9 cellular contexts compared by ENCODE assay signal in genomic region chr5:77645158-77645994, GRCh38. TPM values are rescaled to one million over a fixed set of nuclear protein-coding genes. Genes with fewer than 3 reads are reported as not detected.
DNase-seq lines count a peak whose midpoint lies in the region; ATAC-seq and TF ChIP-seq lines count a peak whose summit lies in the region.
"Had no signal": no experiment of that assay in that cellular context is flagged by ENCODE, and none has a peak within 500 bp of the region (broad histone marks: within the 10 kb centered on the region; RNA-seq: fewer than 3 reads in every experiment).

No MANE protein-coding gene starts in this region.

- H3K27me3 Mint-ChIP-seq in T-cell: peaks cover 84 to 90% of the 10 kb centered on the region in 2 donors
- H3K27me3 Mint-ChIP-seq in naive thymus-derived CD8-positive, alpha-beta T cell: peaks cover 52 to 98% (median 79%) of the 10 kb centered on the region in 5 donors

- ATAC-seq in T-cell (replicated peaks in 1 of 4): peak; percentile 71 to 86 (median 76)
- ATAC-seq in naive thymus-derived CD8-positive, alpha-beta T cell: peak; percentile 74 to 79
- no peak for ATAC-seq in HG02840 (IDR thresholded peaks at IDR 0.05; ENCODE audit: low FRiP score, unreplicated experiment)

- peaks cover 3% of the 10 kb centered on the region for H3K36me3 Mint-ChIP-seq in T-cell
- peaks cover 2 to 18% (median 10%) of the 10 kb centered on the region in 3 donors for H3K36me3 Mint-ChIP-seq in naive thymus-derived CD8-positive, alpha-beta T cell

- H3K9me3 Mint-ChIP-seq in T-cell: peaks cover 0 to 2% (median 0%) of the 10 kb centered on the region in 3 donors
- H3K9me3 Mint-ChIP-seq in naive thymus-derived CD8-positive, alpha-beta T cell: peaks cover 0 to 23% (median 12%) of the 10 kb centered on the region in 9 donors

- no peak overlapping the region for H3K4me3 ChIP-seq in HFF-Myc (replicated peaks; ENCODE audit: low read depth, low read length)

- POLR2A ChIA-PET in T-cell (lab: Charles Lee): no interaction called here
- POLR2A ChIA-PET in naive thymus-derived CD8-positive, alpha-beta T cell (lab: Charles Lee): interaction anchor here (0.7 kb wide), 1 partner anchor 14 kb away, joined by 3 read pairs; no protein-coding TSS in a partner anchor

- peak; percentile 37 for TF ChIP-seq CTCF in HFF-Myc (IDR thresholded peaks at IDR 0.05; ENCODE audit: low read depth, low read length, missing control alignments)

- peaks cover 22 to 25% (median 24%) of the 10 kb centered on the region in 3 donors for H3K4me1 Mint-ChIP-seq in T-cell
- H3K4me1 Mint-ChIP-seq in naive thymus-derived CD8-positive, alpha-beta T cell: peaks cover 14 to 30% (median 24%) of the 10 kb centered on the region in 4 donors

- DNase-seq in DMS114 treated with DMSO at 0.1 percent for 48 hours (lab: John Stamatoyannopoulos, UW; ENCODE audit: unreplicated experiment) (peak; percentile 26), HFF-Myc (ENCODE audit: extremely low read depth, low read depth) (no peak), T-cell (peak in 10 of 34 experiments; percentile 10 to 44 (median 28)), ecto neural progenitor cell (ENCODE audit: low spot score) (peak; percentile 75), NCI-H1105 (lab: John Stamatoyannopoulos, UW) (no peak), SW480 (ENCODE audit: low spot score) (no peak)
- DNase-seq in naive thymus-derived CD8-positive, alpha-beta T cell: peak in 3 of 10 donors; percentile 35 to 43 (median 39)

- H3K27ac Mint-ChIP-seq in T-cell: no peak overlapping the region
- H3K27ac Mint-ChIP-seq in naive thymus-derived CD8-positive, alpha-beta T cell: peak overlapping the region in 2 of 10 donors; percentile 26 to 51

- CTCF ChIA-PET in T-cell (lab: Charles Lee): interaction anchor here in 1 of 2 donors (1.0 kb wide), 1 partner anchor 9 kb away, joined by 3 read pairs; no protein-coding TSS in a partner anchor

- H3K4me3 Mint-ChIP-seq in T-cell: peak overlapping the region; percentile 41 to 82 (median 44)
- peak overlapping the region; percentile 57 to 86 (median 68) for H3K4me3 Mint-ChIP-seq in naive thymus-derived CD8-positive, alpha-beta T cell

RNA-seq across cellular contexts. Expression of gene OTP, which starts 6.9 kb away (rescaled TPM):
- total RNA-seq in T-cell: not detected
- total RNA-seq in naive thymus-derived CD8-positive, alpha-beta T cell: not detected
- not detected for polyA plus RNA-seq in naive thymus-derived CD8-positive, alpha-beta T cell
- total RNA-seq: skeletal muscle tissue had no signal

Comparison
In these comparisons a context has a peak if more than half of its experiments do, and no peak if none do; other contexts are left out.
1. DNase-seq: peak in DMS114 treated with DMSO at 0.1 percent for 48 hours (single experiment) and ecto neural progenitor cell (single experiment); none in HFF-Myc (single experiment), NCI-H1105 (single experiment) and SW480 (single experiment).